18 cellular contexts compared by ENCODE assay signal in the genomic region with DNA sequence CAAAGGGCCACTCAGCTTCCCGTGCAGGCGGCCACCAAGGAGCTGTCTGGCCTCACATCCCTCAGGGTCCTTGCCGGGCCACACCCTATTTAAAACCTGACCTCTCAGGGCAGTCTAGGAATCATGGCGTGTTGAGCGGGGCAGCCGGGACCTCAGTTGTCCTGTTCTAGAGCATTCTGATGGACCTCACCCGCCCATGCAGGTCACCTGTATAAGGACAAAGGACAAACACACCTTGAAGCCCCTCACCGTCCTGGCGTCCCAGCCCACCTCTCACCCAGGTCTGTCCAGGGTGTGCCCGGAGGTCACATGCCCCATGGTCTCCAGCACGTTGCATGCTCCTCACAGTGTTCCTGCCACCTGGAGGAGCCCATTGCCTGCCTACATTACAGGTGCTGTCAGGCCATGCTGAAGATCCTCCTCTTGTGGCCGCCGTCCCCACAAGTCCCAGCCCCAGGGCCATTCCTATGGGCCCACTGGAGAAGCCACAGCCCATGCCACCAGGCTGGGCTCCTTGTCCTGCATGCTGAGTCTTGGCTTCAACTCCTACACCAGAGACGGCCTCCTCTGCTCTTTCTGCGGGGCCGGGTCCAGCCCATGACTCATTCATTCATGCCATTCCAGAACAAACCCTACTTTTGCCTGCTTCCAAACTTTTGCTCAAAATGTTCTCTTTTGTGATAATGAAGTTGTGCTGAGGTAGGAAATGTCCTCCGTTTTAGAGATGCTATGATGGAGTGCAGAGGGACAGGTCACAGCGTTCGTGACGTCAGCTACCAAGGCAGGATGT. TPM values are rescaled to one million over a fixed set of nuclear protein-coding genes. Genes with fewer than 3 reads are reported as not detected.
A peak's percentile ranks its signal among the peaks of the same experiment; 100 is the strongest.
DNase-seq lines count a peak whose midpoint lies in the region; ATAC-seq and TF ChIP-seq lines count a peak whose summit lies in the region.
"Had no signal": no experiment of that assay in that cellular context is flagged by ENCODE, and none has a peak within 500 bp of the region (broad histone marks: within the 10 kb centered on the region; RNA-seq: fewer than 3 reads in every experiment).

No MANE protein-coding gene starts in this region.

- POLR2A ChIA-PET in HEK293 (lab: Yijun Ruan, JAX): no interaction called here

- 93 to 97% methylated on average over 19 of the region's 20 CpGs for WGBS in body of pancreas, 2 donors
- WGBS in testis, 2 donors: 63 to 75% methylated on average over 16 to 20 of the region's 20 CpGs

- intact Hi-C loops in body of pancreas (cut with DNase I) (no loop called here), left ventricle myocardium superior (cut with micrococcal nuclease) (no loop called here), testis (cut with DNase I; ENCODE audit: low total_unique reads) (no loop called here)

- ATAC-seq in body of pancreas: peak; percentile 19
- no peak for ATAC-seq in left ventricle myocardium superior
- ATAC-seq in GM18498 (IDR thresholded peaks at IDR 0.05; ENCODE audit: unreplicated experiment): no peak
- no peak for ATAC-seq in GM18519 (IDR thresholded peaks at IDR 0.05; ENCODE audit: low FRiP score, unreplicated experiment)
- ATAC-seq: CD8-positive, alpha-beta T cell had no signal

- H3K36me3 Mint-ChIP-seq in glutamatergic neuron (ENCODE audit: unreplicated experiment): no peaks in the 10 kb centered on the region
- H3K36me3 Mint-ChIP-seq: activated CD4-positive, alpha-beta memory T cell treated with anti-CD3 and anti-CD28 coated beads for 36 hours; CD8-positive, alpha-beta T cell; immature natural killer cell had no signal

- H3K27ac Mint-ChIP-seq in glutamatergic neuron (ENCODE audit: unreplicated experiment): no peak overlapping the region
- H3K27ac Mint-ChIP-seq: activated CD4-positive, alpha-beta memory T cell treated with anti-CD3 and anti-CD28 coated beads for 36 hours; activated T-helper 2 cell treated with anti-CD3 and anti-CD28 coated beads, Interferon-gamma antibody, Interleukin-2, Interleukin-4, amounts not matched to agents 10 μg/mL and 5 μg/mL and 100 μg/mL, durations not matched to agents 14 hours and 24 hours and 36 hours; immature natural killer cell had no signal

- TF ChIP-seq POLR2A in body of pancreas (IDR thresholded peaks at IDR 0.05) (no peak), testis (IDR thresholded peaks at IDR 0.05) (no peak)

- CTCF ChIA-PET in HEK293 (lab: Yijun Ruan, JAX): interaction anchor here (0.6 kb wide), 1 partner anchor 23 kb away, joined by 3 read pairs; no protein-coding TSS in a partner anchor

- H3K27me3 ChIP-seq in body of pancreas: no peaks in the 10 kb centered on the region
- H3K27me3 ChIP-seq in testis: no peaks in the 10 kb centered on the region
- H3K27me3 ChIP-seq: colonic mucosa, esophagus muscularis mucosa, stomach had no signal

- H3K9me3 ChIP-seq in HEK293 (ENCODE audit: control insufficient read depth, insufficient read depth, low read depth, low read length) (no peaks in the 10 kb centered on the region), body of pancreas (no peaks in the 10 kb centered on the region), testis (no peaks in the 10 kb centered on the region)
- H3K9me3 ChIP-seq: colonic mucosa, esophagus muscularis mucosa, stomach had no signal

- DNase-seq in body of pancreas (no peak), left ventricle myocardium superior (peak; percentile 58), testis (peak; percentile 78), glutamatergic neuron (no peak), inferior parietal cortex (ENCODE audit: extremely low spot score) (no peak)
- DNase-seq: activated CD4-positive, alpha-beta memory T cell treated with anti-CD3 and anti-CD28 coated beads for 36 hours; CD8-positive, alpha-beta T cell; colonic mucosa; GDM1; immature natural killer cell; NCI-H2029 treated with DMSO at 0.1 percent for 48 hours; SHP77 treated with DMSO at 0.1 percent for 48 hours; stomach had no signal

- H3K9me3 Mint-ChIP-seq in glutamatergic neuron (ENCODE audit: unreplicated experiment): peaks cover 2% of the 10 kb centered on the region
- H3K9me3 Mint-ChIP-seq: activated CD4-positive, alpha-beta memory T cell treated with anti-CD3 and anti-CD28 coated beads for 36 hours; activated T-helper 2 cell treated with anti-CD3 and anti-CD28 coated beads, Interferon-gamma antibody, Interleukin-2, Interleukin-4, amounts not matched to agents 10 μg/mL and 5 μg/mL and 100 μg/mL, durations not matched to agents 14 hours and 24 hours and 36 hours; CD8-positive, alpha-beta T cell; immature natural killer cell had no signal

- no peaks in the 10 kb centered on the region for H3K36me3 ChIP-seq in HEK293 (ENCODE audit: control insufficient read depth in 2 of 2, insufficient read depth in 1 of 2, low read length in 2 of 2)
- H3K36me3 ChIP-seq in body of pancreas (replicated peaks in 1 of 2; ENCODE audit: insufficient read depth in 1 of 2, low read depth in 2 of 2): no peaks in the 10 kb centered on the region
- no peaks in the 10 kb centered on the region for H3K36me3 ChIP-seq in testis (ENCODE audit: low read depth, missing control alignments)
- H3K36me3 ChIP-seq: colonic mucosa, stomach had no signal

- peaks cover 4% of the 10 kb centered on the region for H3K27me3 Mint-ChIP-seq in glutamatergic neuron (ENCODE audit: unreplicated experiment)
- H3K27me3 Mint-ChIP-seq: activated CD4-positive, alpha-beta memory T cell treated with anti-CD3 and anti-CD28 coated beads for 36 hours had no signal

- H3K4me3 ChIP-seq in HEK293 (ENCODE audit: low read depth, low read length): no peak overlapping the region
- no peak overlapping the region for H3K4me3 ChIP-seq in body of pancreas
- H3K4me3 ChIP-seq in testis: no peak overlapping the region
- H3K4me3 ChIP-seq: colonic mucosa, esophagus muscularis mucosa, stomach had no signal

- no peaks in the 10 kb centered on the region for H3K4me1 ChIP-seq in HEK293 (ENCODE audit: control insufficient read depth, insufficient read depth, low read length)
- H3K4me1 ChIP-seq in body of pancreas: peaks cover 17% of the 10 kb centered on the region
- H3K4me1 ChIP-seq in testis: peaks cover 59% of the 10 kb centered on the region
- H3K4me1 ChIP-seq: colonic mucosa had no signal

- H3K27ac ChIP-seq in HEK293 (ENCODE audit: extremely low read depth, low read depth, low read length): no peak overlapping the region
- H3K27ac ChIP-seq in body of pancreas: no peak overlapping the region
- H3K27ac ChIP-seq in testis: peak overlapping the region; percentile 79 to 89
- H3K27ac ChIP-seq: colonic mucosa, esophagus muscularis mucosa, stomach had no signal

- no peak overlapping the region for H3K4me3 Mint-ChIP-seq in glutamatergic neuron (ENCODE audit: unreplicated experiment)
- H3K4me3 Mint-ChIP-seq: activated CD4-positive, alpha-beta memory T cell treated with anti-CD3 and anti-CD28 coated beads for 36 hours; CD8-positive, alpha-beta T cell; immature natural killer cell had no signal

- no peak for TF ChIP-seq CTCF in HEK293 (tag by site-specific recombination; IDR thresholded peaks at IDR 0.05)
- no peak for TF ChIP-seq CTCF in body of pancreas (IDR thresholded peaks at IDR 0.05)
- no peak for TF ChIP-seq CTCF in testis (IDR thresholded peaks at IDR 0.05)
- no peak for TF ChIP-seq CTCF in glutamatergic neuron (IDR thresholded peaks at IDR 0.05; ENCODE audit: partially characterized antibody, unreplicated experiment)

- H3K4me1 Mint-ChIP-seq in glutamatergic neuron (ENCODE audit: low read depth, unreplicated experiment): peaks cover 9% of the 10 kb centered on the region
- H3K4me1 Mint-ChIP-seq: immature natural killer cell had no signal

TF ChIP-seq in HEK293, 187 proteins besides CTCF, POLR2A, EP300 and RAD21:
- 0 out of 2 replicates have a peak, but pooled peaks have one; percentile 39 for TF ChIP-seq ZNF600 (tag by site-specific recombination; IDR thresholded peaks at IDR 0.05)
- TF ChIP-seq, protein P1, sequence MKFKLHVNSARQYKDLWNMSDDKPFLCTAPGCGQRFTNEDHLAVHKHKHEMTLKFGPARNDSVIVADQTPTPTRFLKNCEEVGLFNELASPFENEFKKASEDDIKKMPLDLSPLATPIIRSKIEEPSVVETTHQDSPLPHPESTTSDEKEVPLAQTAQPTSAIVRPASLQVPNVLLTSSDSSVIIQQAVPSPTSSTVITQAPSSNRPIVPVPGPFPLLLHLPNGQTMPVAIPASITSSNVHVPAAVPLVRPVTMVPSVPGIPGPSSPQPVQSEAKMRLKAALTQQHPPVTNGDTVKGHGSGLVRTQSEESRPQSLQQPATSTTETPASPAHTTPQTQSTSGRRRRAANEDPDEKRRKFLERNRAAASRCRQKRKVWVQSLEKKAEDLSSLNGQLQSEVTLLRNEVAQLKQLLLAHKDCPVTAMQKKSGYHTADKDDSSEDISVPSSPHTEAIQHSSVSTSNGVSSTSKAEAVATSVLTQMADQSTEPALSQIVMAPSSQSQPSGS (tag by site-specific recombination; IDR thresholded peaks at IDR 0.05; ENCODE audit: low read depth): no peak

RNA-seq across cellular contexts. Expression of a gene that starts 46.3 kb away (rescaled TPM):
- total RNA-seq in body of pancreas (10 to 100 TPM; 23.4 to 27.8 TPM), left ventricle myocardium superior (17.9 TPM), testis (100 to 1,000 TPM in 1 of 2 donors, 10 to 100 TPM in 1; 83.1 to 120 TPM), glutamatergic neuron (ENCODE audit: unreplicated experiment) (24.0 TPM)
- polyA plus RNA-seq in testis (ENCODE audit: insufficient read depth, low read depth, low replicate concordance): 66.0 TPM

RNA-seq across cellular contexts. Expression of a gene that starts 49.0 kb away (rescaled TPM):
- 10 to 100 TPM; 17.6 to 58.0 TPM for total RNA-seq in body of pancreas
- total RNA-seq in left ventricle myocardium superior: 50.8 TPM
- 100 to 1,000 TPM in 1 of 2 donors, 10 to 100 TPM in 1; 99.7 to 129 TPM for total RNA-seq in testis
- polyA plus RNA-seq in testis (ENCODE audit: insufficient read depth, low read depth, low replicate concordance): 50.1 TPM
- total RNA-seq in glutamatergic neuron (ENCODE audit: unreplicated experiment): 140 TPM

Comparison
In these comparisons a context has a peak if more than half of its experiments do, and no peak if none do; other contexts are left out.
1. H3K27ac ChIP-seq: peak in testis (2 of 2); none in HEK293 (single experiment) and body of pancreas (0 of 4).
2. DNase-seq: peak in left ventricle myocardium superior (single experiment) and testis (single experiment); none in body of pancreas (0 of 4), glutamatergic neuron (single experiment) and inferior parietal cortex (single experiment).